Comparison of ENCODE assay signal across 11 cellular contexts in genomic region chr6:116447496-116448011, GRCh38. TPM values are rescaled to one million over a fixed set of nuclear protein-coding genes. Genes with fewer than 3 reads are reported as not detected.
DNase-seq lines count a peak whose midpoint lies in the region; ATAC-seq, FAIRE-seq and TF ChIP-seq lines count a peak whose summit lies in the region.
"Had no signal": no experiment of that assay in that cellular context is flagged by ENCODE, and none has a peak within 500 bp of the region (broad histone marks: within the 10 kb centered on the region; RNA-seq: fewer than 3 reads in every experiment).

No MANE protein-coding gene starts in this region.

- POLR2A ChIA-PET in A549 (lab: Yijun Ruan, JAX): no interaction called here

- H3K27me3 Mint-ChIP-seq in T-helper 17 cell: peaks cover 15% of the 10 kb centered on the region

- peaks cover 22% of the 10 kb centered on the region for H3K4me1 ChIP-seq in A549
- no peaks in the 10 kb centered on the region for H3K4me1 ChIP-seq in kidney (ENCODE audit: control insufficient read depth in 1 of 2, insufficient read depth in 1 of 2, low read depth in 1 of 2, low read length in 2 of 2)

- no peak for TF ChIP-seq POLR2A in A549 (IDR thresholded peaks at IDR 0.05; ENCODE audit: low read length)

- CTCF ChIA-PET in A549 (lab: Yijun Ruan, JAX): interaction anchor here (1.3 to 1.5 kb wide), 2 partner anchors 114 to 160 kb away, joined by 3 to 7 read pairs; no protein-coding TSS in a partner anchor

- WGBS in A549 (ENCODE audit: missing lambda C conversion rate): 0% methylated on average over 2 of the region's 2 CpGs

- no peak overlapping the region for H3K9ac ChIP-seq in kidney (ENCODE audit: low read length in 2 of 2)

- no peak for TF ChIP-seq RAD21 in A549 (conservative IDR thresholded peaks at IDR 0.05 in 1 of 2, IDR thresholded peaks at IDR 0.05 in 1 of 2)

- TF ChIP-seq CTCF in A549 (IDR thresholded peaks at IDR 0.05) (no peak), kidney (IDR thresholded peaks at IDR 0.05; ENCODE audit: borderline replicate concordance, extremely low read depth, insufficient read depth) (peak; percentile 8)

- no peak for TF ChIP-seq EP300 in A549 (IDR thresholded peaks at IDR 0.05)

- H3K4me3 Mint-ChIP-seq in T-helper 17 cell: no peak overlapping the region

- peak overlapping the region; percentile 76 for H3K27ac Mint-ChIP-seq in T-helper 17 cell

- FAIRE-seq in A549 (lab: Jason Lieb, UNC) (no peak), kidney (lab: Jason Lieb, UNC) (peak; percentile 27)

- intact Hi-C loops in kidney (cut with DNase I): no loop called here

- ATAC-seq in A549 (peak; percentile 68 to 69; a peak in 5 of 6 replicates), T-helper 17 cell (no peak), HG02885 (IDR thresholded peaks at IDR 0.05; ENCODE audit: poor library complexity, unreplicated experiment) (no peak)

- H3K4me3 ChIP-seq in A549 (no peak overlapping the region), kidney (ENCODE audit: low read length in 2 of 2) (no peak overlapping the region)
- H3K4me3 ChIP-seq: skin epidermis had no signal

- DNase-seq in A549 (ENCODE audit: low read depth in 1 of 2, low spot score in 1 of 2) (peak in 1 of 2 experiments; percentile 7), HK-2 (ENCODE audit: unreplicated experiment) (peak; percentile 31), T-helper 17 cell (no peak), kidney (no peak)
- DNase-seq in activated naive CD4-positive, alpha-beta T cell treated with Interleukin-2 at 50 U/mL for 16 hours: no peak
- DNase-seq in stimulated activated CD4-positive, alpha-beta T cell treated with anti-CD3 and anti-CD28 coated beads, Interleukin-2, amount 100 ng/mL, for 24 hours: no peak
- DNase-seq in activated CD4-positive, alpha-beta T cell treated with anti-CD3 and anti-CD28 coated beads, Interleukin-2, amount 50 U/mL, for 4 hours: no peak
- DNase-seq: DMS 273 treated with DMSO at 0.1 percent for 48 hours, NCI-H2107 had no signal

- H3K4me1 Mint-ChIP-seq in T-helper 17 cell: peaks cover 27% of the 10 kb centered on the region

- peak overlapping the region; percentile 55 for H3K4me2 ChIP-seq in A549

- H3K9me3 ChIP-seq in A549 (no peaks in the 10 kb centered on the region), T-helper 17 cell (ENCODE audit: control insufficient read depth, low read length, poor library complexity, severe bottlenecking) (no peaks in the 10 kb centered on the region), kidney (ENCODE audit: control insufficient read depth in 1 of 2, low read length in 2 of 2) (no peaks in the 10 kb centered on the region)

- H3K36me3 Mint-ChIP-seq in T-helper 17 cell (ENCODE audit: low read depth): no peaks in the 10 kb centered on the region

- no peaks in the 10 kb centered on the region for H3K36me3 ChIP-seq in kidney (ENCODE audit: control insufficient read depth in 1 of 2, insufficient read depth in 2 of 2, low read length in 2 of 2)

- H3K27ac ChIP-seq in A549 (peak overlapping the region; percentile 39 to 72; a peak in 3 of 6 replicates), kidney (ENCODE audit: low read depth in 2 of 2, low read length in 2 of 2) (no peak overlapping the region)

TF ChIP-seq in A549, 52 proteins besides CTCF, POLR2A, EP300 and RAD21:
- TF ChIP-seq MYC (IDR thresholded peaks at IDR 0.05; ENCODE audit: borderline replicate concordance, low read length): no peak
- no peak for TF ChIP-seq CHD2 (IDR thresholded peaks at IDR 0.05; ENCODE audit: low read length, partially characterized antibody)
- no peak for TF ChIP-seq FOSL2 (IDR thresholded peaks at IDR 0.05)
- TF ChIP-seq FOSL2 (CRISPR knock-in tag; IDR thresholded peaks at IDR 0.05): no peak
- TF ChIP-seq HDAC2 (IDR thresholded peaks at IDR 0.05): no peak
- TF ChIP-seq CEBPB (IDR thresholded peaks at IDR 0.05): no peak
- TF ChIP-seq JUN (IDR thresholded peaks at IDR 0.05): 0 out of 5 replicates have a peak, but pooled peaks of 1 of the 2 experiments have one; percentile 18
- TF ChIP-seq PHF8 (IDR thresholded peaks at IDR 0.05; ENCODE audit: borderline replicate concordance, low read depth): no peak
- no peak for TF ChIP-seq NR3C1 (IDR thresholded peaks at IDR 0.05)

RNA-seq across cellular contexts. Expression of gene CALHM6, which starts 13.6 kb away (rescaled TPM):
- polyA plus RNA-seq in A549 (2011; rRNA removed) (not detected in 2 replicates), A549 (2017; fragmentation: RNase III; extraction: RNeasy Plus Mini Kit Qiagen cat#74134 plus additional on column Dnase treatment) (0.31 TPM in 1 of 3 replicates, not detected in the others), kidney (ENCODE audit: insufficient read depth, low read depth, low replicate concordance) (2.4 TPM)
- not detected in 2 replicates for polyA plus RNA-seq in A549 (2012; cell fraction: cytosol; rRNA removed)
- polyA plus RNA-seq in A549 (2012; cell fraction: nucleus; rRNA removed): not detected in 2 replicates
- polyA minus RNA-seq in A549 (2011; rRNA and poly(A)+ RNA removed): not detected in 2 replicates
- total RNA-seq in T-helper 17 cell (1 to 10 TPM; 3.2 to 6.5 TPM), kidney (8.2 TPM)

Comparison
In these comparisons a context has a peak if more than half of its experiments do, and no peak if none do; other contexts are left out.
1. ATAC-seq: peak in A549 (2 of 2); none in T-helper 17 cell (single experiment) and HG02885 (single experiment).
2. H3K27ac ChIP-seq: peak in A549 (2 of 2); none in kidney (0 of 2).